ENCODE assay signal across 8 cellular contexts in genomic region chrX:39759526-39760224, GRCh38.
DNase-seq lines count a peak whose midpoint lies in the region; ATAC-seq, FAIRE-seq and TF ChIP-seq lines count a peak whose summit lies in the region.
"Had no signal": no experiment of that assay in that cellular context is flagged by ENCODE, and none has a peak within 500 bp of the region (broad histone marks: within the 10 kb centered on the region; RNA-seq: fewer than 3 reads in every experiment).

No MANE protein-coding gene starts in this region.

- H3K27ac ChIP-seq in WERI-Rb-1: peak overlapping the region; percentile 76
- H3K27ac ChIP-seq in right atrium auricular region: peak overlapping the region; percentile 60 to 74
- H3K27ac ChIP-seq: epithelial cell of prostate had no signal

- no peaks in the 10 kb centered on the region for H3K27me3 ChIP-seq in WERI-Rb-1 (ENCODE audit: insufficient read depth, low read depth, severe bottlenecking)
- H3K27me3 ChIP-seq in right atrium auricular region: no peaks in the 10 kb centered on the region
- H3K27me3 ChIP-seq in skeletal muscle satellite cell (ENCODE audit: control insufficient read depth, insufficient read depth, low read length): no peaks in the 10 kb centered on the region

- peak overlapping the region; percentile 69 for H3K4me2 ChIP-seq in skeletal muscle satellite cell (ENCODE audit: low read length)

- no peak overlapping the region for H3K4me3 ChIP-seq in WERI-Rb-1 (ENCODE audit: low read depth, low read length)
- no peak overlapping the region for H3K4me3 ChIP-seq in right atrium auricular region
- peak overlapping the region; percentile 21 for H3K4me3 ChIP-seq in skeletal muscle satellite cell (ENCODE audit: low read length)

- DNase-seq in HTR-8/SVneo (ENCODE audit: insufficient read length, low spot score) (peak; percentile 41), WERI-Rb-1 (no peak), right atrium auricular region (ENCODE audit: low spot score) (no peak), posterior vena cava (ENCODE audit: low spot score) (no peak)
- no peak for DNase-seq in activated CD4-positive, alpha-beta T cell treated with anti-CD3 and anti-CD28 coated beads for 1 hour

- H3K9ac ChIP-seq in skeletal muscle satellite cell (ENCODE audit: low read depth, low read length): peak overlapping the region; percentile 75

- H3K9me3 ChIP-seq in WERI-Rb-1 (ENCODE audit: severe bottlenecking): no peaks in the 10 kb centered on the region
- H3K9me3 ChIP-seq in right atrium auricular region: no peaks in the 10 kb centered on the region
- H3K9me3 ChIP-seq in skeletal muscle satellite cell (replicated peaks; ENCODE audit: low read length): no peaks in the 10 kb centered on the region

- peak; percentile 74 for FAIRE-seq in HTR-8/SVneo (lab: Jason Lieb, UNC)

- H3K4me1 ChIP-seq in right atrium auricular region: peaks cover 0 to 31% of the 10 kb centered on the region in 2 donors
- H3K4me1 ChIP-seq in skeletal muscle satellite cell (ENCODE audit: control insufficient read depth, insufficient read depth, low read length): peaks cover 56% of the 10 kb centered on the region

- no peaks in the 10 kb centered on the region for H3K36me3 ChIP-seq in WERI-Rb-1
- no peaks in the 10 kb centered on the region for H3K36me3 ChIP-seq in right atrium auricular region
- H3K36me3 ChIP-seq in skeletal muscle satellite cell (ENCODE audit: insufficient read depth, low read length): no peaks in the 10 kb centered on the region

- intact Hi-C loops in posterior vena cava (cut with DNase I): loop anchor here in 1 of 2 donors (10.0 kb wide), 1 partner anchor 55 kb away; no protein-coding TSS in a partner anchor

- ATAC-seq in HG03439 (IDR thresholded peaks at IDR 0.05; ENCODE audit: unreplicated experiment): no peak

- TF ChIP-seq CTCF in WERI-Rb-1 (IDR thresholded peaks at IDR 0.05; ENCODE audit: low read depth, low read length) (no peak), right atrium auricular region (IDR thresholded peaks at IDR 0.05) (no peak)
